Comparison of ENCODE assay signal across 1 cellular context in genomic region chr7:47609803-47610452, GRCh38.
TF ChIP-seq lines count a peak whose summit lies in the region.

No MANE protein-coding gene starts in this region.

TF ChIP-seq in HepG2, 621 proteins besides CTCF, POLR2A, EP300 and RAD21:
- no peak for TF ChIP-seq ZNF468 (CRISPR knock-in tag; IDR thresholded peaks at IDR 0.05)
- TF ChIP-seq GMEB2 (CRISPR knock-in tag; IDR thresholded peaks at IDR 0.05; ENCODE audit: low read depth), result no peak
- no peak for TF ChIP-seq JUND (CRISPR knock-in tag; IDR thresholded peaks at IDR 0.05)
- TF ChIP-seq SAFB2 (CRISPR knock-in tag; IDR thresholded peaks at IDR 0.05; ENCODE audit: borderline replicate concordance, low read depth), result no peak
- TF ChIP-seq CEBPG (CRISPR knock-in tag; IDR thresholded peaks at IDR 0.05), result 0 out of 2 replicates have a peak, but pooled peaks have one; percentile 9
- TF ChIP-seq KDM5B (CRISPR knock-in tag; IDR thresholded peaks at IDR 0.05; ENCODE audit: borderline replicate concordance), result peak; percentile 25; the same call in 1 of the 2 replicates
- TF ChIP-seq ZNF441 (CRISPR knock-in tag; IDR thresholded peaks at IDR 0.05; ENCODE audit: borderline replicate concordance), result no peak
- no peak for TF ChIP-seq ZNF770 (CRISPR knock-in tag; IDR thresholded peaks at IDR 0.05)
- TF ChIP-seq ZNF543 (CRISPR knock-in tag; IDR thresholded peaks at IDR 0.05), result 0 out of 2 replicates have a peak, but pooled peaks have one; percentile 22
